Comparison of ENCODE assay signal across 11 cellular contexts in genomic region chr21:45079351-45079750, GRCh38. TPM values are rescaled to one million over a fixed set of nuclear protein-coding genes. Genes with fewer than 3 reads are reported as not detected.
DNase-seq lines count a peak whose midpoint lies in the region; ATAC-seq and TF ChIP-seq lines count a peak whose summit lies in the region.
"Had no signal": no experiment of that assay in that cellular context is flagged by ENCODE, and none has a peak within 500 bp of the region (broad histone marks: within the 10 kb centered on the region; RNA-seq: fewer than 3 reads in every experiment).

No MANE protein-coding gene starts in this region.

- H3K36me3 Mint-ChIP-seq in CD8-positive, alpha-beta T cell, result peaks cover 10% of the 10 kb centered on the region
- peaks cover 29% of the 10 kb centered on the region for H3K36me3 Mint-ChIP-seq in activated naive CD8-positive, alpha-beta T cell treated with anti-CD3 and anti-CD28 coated beads, Interleukin-2, amount 50 U/mL, for 24 hours (ENCODE audit: low read depth)

- intact Hi-C loops in CD8-positive, alpha-beta T cell (cut with DNase I, micrococcal nuclease), result loop anchor here (1.0 to 10.0 kb wide), 8 partner anchors 30 to 1245 kb away; partner anchors contain the start of genes C21orf58 (in 1 of the 2), COL6A1 (in 1 of the 2), PCBP3 (in 1 of the 2) and PCNT (in 1 of the 2)

- peaks cover 26% of the 10 kb centered on the region for H4K20me1 ChIP-seq in osteoblast (ENCODE audit: insufficient read depth, low read length)

- TF ChIP-seq CTCF in CD8-positive, alpha-beta T cell (IDR thresholded peaks at IDR 0.05), result no peak
- no peak for TF ChIP-seq CTCF in osteoblast (IDR thresholded peaks at IDR 0.05; ENCODE audit: extremely low read depth, low read depth, low read length)

- peaks cover 86% of the 10 kb centered on the region for H3K4me1 ChIP-seq in CD8-positive, alpha-beta T cell (ENCODE audit: insufficient read depth, low read length)
- H3K4me1 ChIP-seq in osteoblast (ENCODE audit: insufficient read depth, low read length), result peaks cover 26% of the 10 kb centered on the region

- H3K27ac Mint-ChIP-seq in CD8-positive, alpha-beta T cell, result peak overlapping the region; percentile 94
- H3K27ac Mint-ChIP-seq in activated naive CD8-positive, alpha-beta T cell treated with anti-CD3 and anti-CD28 coated beads, Interleukin-2, amount 50 U/mL, for 24 hours, result peak overlapping the region; percentile 95

- no peak overlapping the region for H3K4me3 ChIP-seq in CD8-positive, alpha-beta T cell (ENCODE audit: low read depth, low read length)
- no peak overlapping the region for H3K4me3 ChIP-seq in osteoblast (ENCODE audit: insufficient read depth, low read length)
- H3K4me3 ChIP-seq: SJSA1 had no signal

- peaks cover 85% of the 10 kb centered on the region for H3K4me1 Mint-ChIP-seq in CD8-positive, alpha-beta T cell (ENCODE audit: low read depth)
- peaks cover 88% of the 10 kb centered on the region for H3K4me1 Mint-ChIP-seq in activated naive CD8-positive, alpha-beta T cell treated with anti-CD3 and anti-CD28 coated beads, Interleukin-2, amount 50 U/mL, for 24 hours

- no peak overlapping the region for H2AFZ ChIP-seq in osteoblast (ENCODE audit: low read length)

- no peak overlapping the region for H3K4me2 ChIP-seq in osteoblast (ENCODE audit: insufficient read depth, low read length)

- DNase-seq in CD8-positive, alpha-beta T cell, result no peak
- DNase-seq in activated naive CD8-positive, alpha-beta T cell treated with anti-CD3 and anti-CD28 coated beads, Interleukin-2, amount 50 U/mL, for 24 hours, result no peak
- DNase-seq in osteoblast (ENCODE audit: insufficient read length, low spot score, missing footprints) (no peak), NCI-H2081 treated with DMSO at 0.1 percent for 48 hours (lab: John Stamatoyannopoulos, UW) (no peak), NCI-H2107 treated with DMSO at 0.1 percent for 48 hours (lab: John Stamatoyannopoulos, UW; ENCODE audit: unreplicated experiment) (no peak)
- DNase-seq: NCI-H1417 treated with DMSO at 0.1 percent for 48 hours, NCI-H748 treated with DMSO at 0.1 percent for 48 hours had no signal

- no peaks in the 10 kb centered on the region for H3K36me3 ChIP-seq in CD8-positive, alpha-beta T cell (ENCODE audit: insufficient read depth, low read length)
- H3K36me3 ChIP-seq in KOPT-K1 (ENCODE audit: insufficient read depth, low read length) (no peaks in the 10 kb centered on the region), osteoblast (ENCODE audit: insufficient read depth, low read length) (peaks cover 5% of the 10 kb centered on the region)

- CTCF ChIA-PET in CD8-positive, alpha-beta T cell (lab: Charles Lee), result interaction anchor here (1.1 to 4.5 kb wide), 4 partner anchors 19 to 129 kb away, joined by 3 to 27 read pairs (median 16); no protein-coding TSS in a partner anchor

- peak overlapping the region; percentile 42 for H3K4me3 Mint-ChIP-seq in CD8-positive, alpha-beta T cell
- H3K4me3 Mint-ChIP-seq in activated naive CD8-positive, alpha-beta T cell treated with anti-CD3 and anti-CD28 coated beads, Interleukin-2, amount 50 U/mL, for 24 hours, result peak overlapping the region; percentile 58

- peaks cover 78% of the 10 kb centered on the region for H3K79me2 ChIP-seq in osteoblast (ENCODE audit: insufficient read depth, low read length)

- H3K27ac ChIP-seq in CD8-positive, alpha-beta T cell (ENCODE audit: low read depth, low read length), result peak overlapping the region; percentile 52
- H3K27ac ChIP-seq in KOPT-K1 (ENCODE audit: low read depth, low read length, poor library complexity, severe bottlenecking) (peak overlapping the region; percentile 80), osteoblast (ENCODE audit: low read depth, low read length) (peak overlapping the region; percentile 39)
- H3K27ac ChIP-seq: SJSA1 had no signal

- no peaks in the 10 kb centered on the region for H3K9me3 ChIP-seq in CD8-positive, alpha-beta T cell (ENCODE audit: low read length)
- H3K9me3 ChIP-seq in KOPT-K1 (ENCODE audit: insufficient read depth, low read length, poor library complexity, severe bottlenecking), result no peaks in the 10 kb centered on the region
- no peaks in the 10 kb centered on the region for H3K9me3 ChIP-seq in osteoblast (ENCODE audit: low read depth, low read length)

- ATAC-seq in CD8-positive, alpha-beta T cell, result no peak
- no peak for ATAC-seq in activated naive CD8-positive, alpha-beta T cell treated with anti-CD3 and anti-CD28 coated beads, Interleukin-2, amount 50 U/mL, for 24 hours
- ATAC-seq in HG03469 (IDR thresholded peaks at IDR 0.05; ENCODE audit: unreplicated experiment), result no peak
- ATAC-seq: esophagus mucosa had no signal

- H3K27me3 ChIP-seq in CD8-positive, alpha-beta T cell (ENCODE audit: insufficient read depth, low read length), result no peaks in the 10 kb centered on the region
- H3K27me3 ChIP-seq in osteoblast (ENCODE audit: insufficient read depth, low read length), result no peaks in the 10 kb centered on the region
- H3K27me3 ChIP-seq: SJSA1 had no signal

- H3K27me3 Mint-ChIP-seq in CD8-positive, alpha-beta T cell (ENCODE audit: low read depth), result no peaks in the 10 kb centered on the region
- H3K27me3 Mint-ChIP-seq in activated naive CD8-positive, alpha-beta T cell treated with anti-CD3 and anti-CD28 coated beads, Interleukin-2, amount 50 U/mL, for 24 hours, result no peaks in the 10 kb centered on the region

- H3K9me3 Mint-ChIP-seq in CD8-positive, alpha-beta T cell, result no peaks in the 10 kb centered on the region
- H3K9me3 Mint-ChIP-seq in activated naive CD8-positive, alpha-beta T cell treated with anti-CD3 and anti-CD28 coated beads, Interleukin-2, amount 50 U/mL, for 24 hours, result no peaks in the 10 kb centered on the region

- POLR2A ChIA-PET in CD8-positive, alpha-beta T cell (lab: Charles Lee), result interaction anchor here (1.0 to 1.4 kb wide), 7 partner anchors 10 to 262 kb away, joined by 3 to 5 read pairs (median 3); partner anchors contain the start of genes PTTG1IP and SUMO3

RNA-seq across cellular contexts. Expression of gene ADARB1, which starts 5.0 kb away (rescaled TPM):
- total RNA-seq in CD8-positive, alpha-beta T cell, result 10 to 100 TPM; 21.1 to 22.6 TPM
- 19.5 and 28.9 TPM in 2 replicates for total RNA-seq in osteoblast
